In genomic region chr1:54248966-54249365, GRCh38 we compare ENCODE assay signal across 17 cellular contexts. TPM values are rescaled to one million over a fixed set of nuclear protein-coding genes. Genes with fewer than 3 reads are reported as not detected.
DNase-seq lines count a peak whose midpoint lies in the region; ATAC-seq, FAIRE-seq and TF ChIP-seq lines count a peak whose summit lies in the region.
"Had no signal": no experiment of that assay in that cellular context is flagged by ENCODE, and none has a peak within 500 bp of the region (broad histone marks: within the 10 kb centered on the region; RNA-seq: fewer than 3 reads in every experiment).

No MANE protein-coding gene starts in this region.

- intact Hi-C loops in CD8-positive, alpha-beta T cell (cut with DNase I, micrococcal nuclease) = no loop called here
- intact Hi-C loops in K562 (cut with micrococcal nuclease) (no loop called here), prostate gland (cut with DNase I) (no loop called here)

- H3K27me3 Mint-ChIP-seq in CD8-positive, alpha-beta T cell (ENCODE audit: low read depth) = no peaks in the 10 kb centered on the region
- no peaks in the 10 kb centered on the region for H3K27me3 Mint-ChIP-seq in neural crest cell (ENCODE audit: low read depth)

- no TSS peak for BruUV-seq in K562 (replicated peaks; lab: Mats Ljungman, UMichigan)

- peaks cover 63% of the 10 kb centered on the region for H3K36me3 Mint-ChIP-seq in CD8-positive, alpha-beta T cell
- peaks cover 6% of the 10 kb centered on the region for H3K36me3 Mint-ChIP-seq in neural crest cell (ENCODE audit: low read depth)

- no peak for TF ChIP-seq EP300 in K562 (IDR thresholded peaks at IDR 0.05; ENCODE audit: low read length)

- no peaks in the 10 kb centered on the region for H3K79me2 ChIP-seq in K562 (ENCODE audit: control insufficient read depth, insufficient read depth, low read length)

- no peak for ATAC-seq in CD8-positive, alpha-beta T cell
- no peak for ATAC-seq in K562
- ATAC-seq in HG03025 (IDR thresholded peaks at IDR 0.05; ENCODE audit: low FRiP score, unreplicated experiment) = no peak
- ATAC-seq: SK-N-SH treated with all-trans-retinoic acid at 6 μM for 48 hours had no signal

- H3K36me3 ChIP-seq in CD8-positive, alpha-beta T cell (ENCODE audit: insufficient read depth, low read length) = peaks cover 10% of the 10 kb centered on the region
- H3K36me3 ChIP-seq in K562 (ENCODE audit: control insufficient read depth, insufficient read depth, low read length) (peaks cover 62% of the 10 kb centered on the region; the same call in 2 of the 3 replicates), prostate gland (peaks cover 0 to 2% of the 10 kb centered on the region in 2 donors)
- H3K36me3 ChIP-seq: brain microvascular endothelial cell had no signal

- CTCF ChIA-PET in CD8-positive, alpha-beta T cell (lab: Charles Lee) = no interaction called here
- CTCF ChIA-PET in K562 (lab: Yijun Ruan, JAX; ENCODE audit: low intra/inter-chr PET ratio) = interaction anchor here (0.6 kb wide), 1 partner anchor 120 kb away, joined by 3 read pairs; no protein-coding TSS in a partner anchor

- H3K9me3 ChIP-seq in CD8-positive, alpha-beta T cell (ENCODE audit: low read length) = no peaks in the 10 kb centered on the region
- H3K9me3 ChIP-seq in K562 (replicated peaks; ENCODE audit: control insufficient read depth, insufficient read depth, low read depth, low read length) (no peaks in the 10 kb centered on the region), prostate gland (no peaks in the 10 kb centered on the region)
- H3K9me3 ChIP-seq: BLaER1 treated with 17β-estradiol and CSF1 and Interleukin-3, amounts not matched to agents 10 nM and 100 nM had no signal

- no peak overlapping the region for H3K4me3 ChIP-seq in CD8-positive, alpha-beta T cell (ENCODE audit: low read depth, low read length)
- H3K4me3 ChIP-seq in K562 (no peak overlapping the region), prostate gland (no peak overlapping the region)
- H3K4me3 ChIP-seq: BLaER1 treated with 17β-estradiol and CSF1 and Interleukin-3, amounts not matched to agents 10 nM and 100 nM; skin epidermis had no signal

- no peak for TF ChIP-seq POLR2A in H54 (IDR thresholded peaks at IDR 0.05; ENCODE audit: low read depth, low read length)
- no peak for TF ChIP-seq POLR2A in K562 (conservative IDR thresholded peaks at IDR 0.05)
- no peak for TF ChIP-seq POLR2A in prostate gland (IDR thresholded peaks at IDR 0.05)

- no peak overlapping the region for H3K27ac ChIP-seq in CD8-positive, alpha-beta T cell (ENCODE audit: low read depth, low read length)
- H3K27ac ChIP-seq in K562 (ENCODE audit: extremely low read depth, low read depth, low read length) (no peak overlapping the region), prostate gland (no peak overlapping the region)
- H3K27ac ChIP-seq: brain microvascular endothelial cell had no signal

- TF ChIP-seq RAD21 in K562 (CRISPR knock-in tag; conservative IDR thresholded peaks at IDR 0.05 in 1 of 2, IDR thresholded peaks at IDR 0.05 in 1 of 2) = no peak

- H3K4me1 Mint-ChIP-seq in CD8-positive, alpha-beta T cell (ENCODE audit: low read depth) = peaks cover 2% of the 10 kb centered on the region
- H3K4me1 Mint-ChIP-seq in neural crest cell = peaks cover 12% of the 10 kb centered on the region

- WGBS in K562 (ENCODE audit: insufficient coverage, low coverage, missing lambda C conversion rate) = 75% methylated on average over 4 of the region's 4 CpGs
- WGBS in prostate gland = 77% methylated on average over 4 of the region's 4 CpGs

- H2AFZ ChIP-seq in K562 (ENCODE audit: low read depth, low read length) = no peak overlapping the region

- no peaks in the 10 kb centered on the region for H3K4me1 ChIP-seq in CD8-positive, alpha-beta T cell (ENCODE audit: insufficient read depth, low read length)
- H3K4me1 ChIP-seq in K562 (replicated peaks in 1 of 2; ENCODE audit: control insufficient read depth in 2 of 2, insufficient read depth in 2 of 2, low read length in 2 of 2) (peaks cover 0 to 4% of the 10 kb centered on the region in 2 experiments; a peak in 2 of 5 replicates), prostate gland (replicated peaks) (no peaks in the 10 kb centered on the region)

- in situ Hi-C loops in K562 (cut with MboI) = no loop called here

- no peak for FAIRE-seq in H54 (lab: Jason Lieb, UNC)
- FAIRE-seq in K562 (lab: Jason Lieb, UNC) = no peak

- no peak overlapping the region for H3K4me3 Mint-ChIP-seq in CD8-positive, alpha-beta T cell
- no peak overlapping the region for H3K4me3 Mint-ChIP-seq in neural crest cell

- H3K27me3 ChIP-seq in CD8-positive, alpha-beta T cell (ENCODE audit: insufficient read depth, low read length) = no peaks in the 10 kb centered on the region
- H3K27me3 ChIP-seq in K562 (ENCODE audit: control insufficient read depth in 2 of 2, insufficient read depth in 2 of 2, low read length in 2 of 2) (no peaks in the 10 kb centered on the region), prostate gland (replicated peaks; ENCODE audit: insufficient read depth) (no peaks in the 10 kb centered on the region)
- H3K27me3 ChIP-seq: BLaER1 treated with 17β-estradiol and CSF1 and Interleukin-3, amounts not matched to agents 10 nM and 100 nM; brain microvascular endothelial cell had no signal

- POLR2A ChIA-PET in CD8-positive, alpha-beta T cell (lab: Charles Lee) = no interaction called here
- POLR2A ChIA-PET in K562 (lab: Yijun Ruan, JAX) = interaction anchor here (0.7 to 1.0 kb wide), 2 partner anchors 15 to 16 kb away, joined by 3 to 4 read pairs; no protein-coding TSS in a partner anchor

- no peak for DNase-seq in CD8-positive, alpha-beta T cell
- DNase-seq in H54 (ENCODE audit: insufficient read length, low spot score) = peak; percentile 36
- no peak for DNase-seq in K562 (ENCODE audit: extremely low read depth in 1 of 4, low spot score in 3 of 4)
- no peak for DNase-seq in neural crest cell (ENCODE audit: low read depth, low spot score)
- DNase-seq in GOT3 (lab: John Stamatoyannopoulos, UW) = no peak
- DNase-seq in prostate gland (ENCODE audit: low spot score) = no peak
- DNase-seq: brain microvascular endothelial cell; DMS79; effector CD8-positive, alpha-beta T cell; mammary epithelial cell; NCI-H446 treated with DMSO at 0.1 percent for 48 hours; OCI-M1; stimulated activated naive CD4-positive, alpha-beta T cell had no signal

- TF ChIP-seq CTCF in CD8-positive, alpha-beta T cell (IDR thresholded peaks at IDR 0.05) = no peak
- no peak for TF ChIP-seq CTCF in K562 (IDR thresholded peaks at IDR 0.05 in 2 of 3, conservative IDR thresholded peaks at IDR 0.05 in 1 of 3; ENCODE audit: insufficient read depth in 2 of 3, low read depth in 1 of 3, low read length in 3 of 3)
- no peak for TF ChIP-seq CTCF in neural crest cell (conservative IDR thresholded peaks at IDR 0.05)
- no peak for TF ChIP-seq CTCF in prostate gland (IDR thresholded peaks at IDR 0.05)

- H4K20me1 ChIP-seq in K562 (replicated peaks; ENCODE audit: control insufficient read depth, insufficient read depth, low read length) = no peaks in the 10 kb centered on the region; the same call in 1 of the 2 replicates

- H3K4me2 ChIP-seq in K562 (ENCODE audit: insufficient read depth, low read length) = no peak overlapping the region
- H3K4me2 ChIP-seq: BLaER1 treated with 17β-estradiol and CSF1 and Interleukin-3, amounts not matched to agents 10 nM and 100 nM had no signal

- no peaks in the 10 kb centered on the region for H3K9me1 ChIP-seq in K562 (ENCODE audit: control insufficient read depth, insufficient read depth, low read length)

- H3K9me3 Mint-ChIP-seq in CD8-positive, alpha-beta T cell = no peaks in the 10 kb centered on the region
- H3K9me3 Mint-ChIP-seq in neural crest cell = no peaks in the 10 kb centered on the region

- peak overlapping the region; percentile 3 for H3K27ac Mint-ChIP-seq in CD8-positive, alpha-beta T cell
- peak overlapping the region; percentile 24 for H3K27ac Mint-ChIP-seq in neural crest cell (ENCODE audit: unreplicated experiment)

- no peak overlapping the region for H3K9ac ChIP-seq in K562 (ENCODE audit: insufficient read depth in 1 of 2, low read depth in 2 of 2, low read length in 2 of 2)

RNA-seq across cellular contexts. Expression of gene MRPL37, which starts 49.0 kb away (rescaled TPM):
- total RNA-seq in CD8-positive, alpha-beta T cell = 10 to 100 TPM; 27.4 to 29.8 TPM
- 14.4 and 25.2 TPM in 2 replicates for total RNA-seq in K562 (2011; cell fraction: chromatin; rRNA removed; ENCODE audit: low replicate concordance)
- 24.8 and 26.6 TPM in 2 replicates for total RNA-seq in K562 (2011; cell fraction: nucleolus; rRNA removed)
- total RNA-seq in K562 (2011; cell fraction: nucleoplasm; rRNA removed) = 26.0 and 33.7 TPM in 2 replicates
- total RNA-seq in K562 (2014; rRNA removed) (193 and 248 TPM in 2 replicates), K562 (2014; rRNA removed; fragmentation: Illumina TruSeq; extraction: Trizol) (152 TPM in 2 replicates), K562 (2015; rRNA removed; fragmentation: Illumina TruSeq; extraction: Trizol) (175 and 180 TPM in 2 replicates), K562 (2021) (226 and 236 TPM in 2 replicates), neural crest cell (96.2 and 97.5 TPM in 2 replicates), prostate gland (10 to 100 TPM; 73.7 to 91.5 TPM)
- polyA plus RNA-seq in K562 (2011; rRNA removed) (66.9 and 72.9 TPM in 2 replicates), K562 (2014; fragmentation: Illumina TruSeq; extraction: Trizol) (244 and 303 TPM in 2 replicates), K562 (2014; fragmentation: Nextera tagmentation; extraction: Ambion mirVana) (10 to 100 TPM; 52.2 to 79.7 TPM), K562 (2014; rRNA removed) (202 and 235 TPM in 2 replicates)
- 93.0 and 93.1 TPM in 2 replicates for polyA plus RNA-seq in K562 (2011; cell fraction: cytosol; rRNA removed)
- 36.4 and 42.0 TPM in 2 replicates for polyA plus RNA-seq in K562 (2011; cell fraction: nucleus; rRNA removed)
- 179 and 203 TPM in 2 replicates for polyA plus RNA-seq in K562 (2012)
- polyA minus RNA-seq in K562 (2011; rRNA and poly(A)+ RNA removed) = 31.8 and 36.8 TPM in 2 replicates
- polyA minus RNA-seq in K562 (2011; cell fraction: cytosol; rRNA and poly(A)+ RNA removed) = 32.4 and 42.5 TPM in 2 replicates
- 12.3 and 19.7 TPM in 2 replicates for polyA minus RNA-seq in K562 (2011; cell fraction: nucleus; rRNA and poly(A)+ RNA removed)

RNA-seq across cellular contexts. Expression of gene CYB5RL, which starts 49.1 kb away (rescaled TPM):
- total RNA-seq in CD8-positive, alpha-beta T cell = 1 to 10 TPM; 2.1 to 3.0 TPM
- total RNA-seq in K562 (2011; cell fraction: chromatin; rRNA removed; ENCODE audit: low replicate concordance) = 21.5 and 31.8 TPM in 2 replicates
- 25.8 and 27.7 TPM in 2 replicates for total RNA-seq in K562 (2011; cell fraction: nucleolus; rRNA removed)
- total RNA-seq in K562 (2011; cell fraction: nucleoplasm; rRNA removed) = 22.4 and 29.6 TPM in 2 replicates
- 7.9 and 9.6 TPM in 2 replicates for total RNA-seq in K562 (2014; rRNA removed)
- 8.3 and 11.2 TPM in 2 replicates for total RNA-seq in K562 (2014; rRNA removed; fragmentation: Illumina TruSeq; extraction: Trizol)
- 10.5 and 12.7 TPM in 2 replicates for total RNA-seq in K562 (2015; rRNA removed; fragmentation: Illumina TruSeq; extraction: Trizol)
- 15.2 and 16.9 TPM in 2 replicates for total RNA-seq in K562 (2021)
- polyA plus RNA-seq in K562 (2011; rRNA removed) = 11.3 and 12.3 TPM in 2 replicates
- polyA plus RNA-seq in K562 (2011; cell fraction: cytosol; rRNA removed) = 15.1 and 18.6 TPM in 2 replicates
- 11.4 and 21.0 TPM in 2 replicates for polyA plus RNA-seq in K562 (2011; cell fraction: nucleus; rRNA removed)
- 9.8 and 11.3 TPM in 2 replicates for polyA plus RNA-seq in K562 (2012)
- polyA plus RNA-seq in K562 (2014; fragmentation: Illumina TruSeq; extraction: Trizol) = 14.7 and 18.0 TPM in 2 replicates
- polyA plus RNA-seq in K562 (2014; fragmentation: Nextera tagmentation; extraction: Ambion mirVana) = 1 to 10 TPM; 8.8 to 8.9 TPM
- 9.4 and 13.3 TPM in 2 replicates for polyA plus RNA-seq in K562 (2014; rRNA removed)
- polyA minus RNA-seq in K562 (2011; rRNA and poly(A)+ RNA removed) = 8.3 and 14.1 TPM in 2 replicates
- polyA minus RNA-seq in K562 (2011; cell fraction: cytosol; rRNA and poly(A)+ RNA removed) = 6.2 and 7.9 TPM in 2 replicates
- 8.2 and 11.0 TPM in 2 replicates for polyA minus RNA-seq in K562 (2011; cell fraction: nucleus; rRNA and poly(A)+ RNA removed)
- 16.0 and 17.3 TPM in 2 replicates for total RNA-seq in neural crest cell
- total RNA-seq in prostate gland = 10 to 100 TPM in 1 of 2 donors, 1 to 10 TPM in 1; 6.3 to 10.9 TPM
